In the genomic region with DNA sequence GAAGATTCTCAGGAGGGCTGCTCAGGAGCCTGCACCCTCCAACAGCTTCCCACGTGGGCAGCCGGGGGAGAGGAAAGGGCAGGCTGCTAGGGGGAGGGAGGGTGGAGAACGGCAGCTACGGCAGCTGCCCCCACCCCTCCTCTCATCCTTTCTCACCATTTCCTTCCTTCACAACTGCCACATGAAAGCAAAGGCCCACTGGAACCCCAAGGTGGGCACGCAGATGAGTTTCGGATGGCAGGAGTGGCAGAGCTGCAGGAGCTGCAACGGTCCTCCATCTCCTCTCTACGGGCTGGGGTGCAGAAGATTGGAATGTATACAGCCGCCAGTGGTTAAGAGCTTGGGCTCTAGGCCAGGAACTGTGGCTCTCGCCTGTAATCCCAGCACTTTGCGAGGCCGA, we compare ENCODE assay signal across 13 cellular contexts.
A peak's percentile ranks its signal among the peaks of the same experiment; 100 is the strongest.
DNase-seq lines count a peak whose midpoint lies in the region; ATAC-seq, FAIRE-seq and TF ChIP-seq lines count a peak whose summit lies in the region.
"Had no signal": no experiment of that assay in that cellular context is flagged by ENCODE, and none has a peak within 500 bp of the region (broad histone marks: within the 10 kb centered on the region; RNA-seq: fewer than 3 reads in every experiment).

No MANE protein-coding gene starts in this region.

- H3K4me3 ChIP-seq in AG04450 (ENCODE audit: low read depth, low read length), result no peak overlapping the region
- H3K4me3 ChIP-seq in left lung, result no peak overlapping the region
- H3K4me3 ChIP-seq: SJSA1, tibial artery had no signal

- H3K36me3 Mint-ChIP-seq in naive thymus-derived CD8-positive, alpha-beta T cell, result no peaks in the 10 kb centered on the region

- no peaks in the 10 kb centered on the region for H3K9me3 Mint-ChIP-seq in naive thymus-derived CD8-positive, alpha-beta T cell

- CTCF ChIA-PET in AG04450 (lab: Charles Lee), result interaction anchor here (0.6 kb wide), 1 partner anchor 34 kb away, joined by 3 read pairs; no protein-coding TSS in a partner anchor

- peaks cover 0 to 56% of the 10 kb centered on the region in 2 donors for H3K4me1 ChIP-seq in left lung

- H3K36me3 ChIP-seq in left lung, result no peaks in the 10 kb centered on the region
- H3K36me3 ChIP-seq: SJSA1, tibial artery had no signal

- peak overlapping the region; percentile 48 to 91 (median 79) for H3K27ac Mint-ChIP-seq in naive thymus-derived CD8-positive, alpha-beta T cell

- peaks cover 35 to 72% (median 65%) of the 10 kb centered on the region in 4 donors for H3K4me1 Mint-ChIP-seq in naive thymus-derived CD8-positive, alpha-beta T cell

- TF ChIP-seq CTCF in AG04450 (IDR thresholded peaks at IDR 0.05; ENCODE audit: low read depth, low read length) (no peak), D721Med (IDR thresholded peaks at IDR 0.05; ENCODE audit: insufficient read depth, missing control alignments) (no peak), left lung (IDR thresholded peaks at IDR 0.05) (no peak)

- intact Hi-C loops in left lung (cut with DNase I), result loop anchor here in 1 of 2 donors (10.0 kb wide), 1 partner anchor 74 kb away; a partner anchor contains a TSS

- POLR2A ChIA-PET in AG04450 (lab: Yijun Ruan, JAX), result no interaction called here
- POLR2A ChIA-PET in naive thymus-derived CD8-positive, alpha-beta T cell (lab: Charles Lee), result no interaction called here

- ATAC-seq in naive thymus-derived CD8-positive, alpha-beta T cell, result peak; percentile 54 to 72
- ATAC-seq in left lung, result no peak

- in situ Hi-C loops in ACHN (cut with HindIII; ENCODE audit: low pct_ligation_motif_present, low pct_unique_long_range_greater_than_20kb, low sequenced_read_pairs), result no loop called here

- H3K27me3 ChIP-seq in AG04450 (ENCODE audit: control insufficient read depth, insufficient read depth, low read length) (no peaks in the 10 kb centered on the region), left lung (peaks cover 0 to 26% of the 10 kb centered on the region in 2 donors)
- H3K27me3 ChIP-seq: SJSA1 had no signal

- no peaks in the 10 kb centered on the region for H3K27me3 Mint-ChIP-seq in naive thymus-derived CD8-positive, alpha-beta T cell

- no peak for FAIRE-seq in D721Med (lab: Jason Lieb, UNC)

- no peak for DNase-seq in AG04450 (ENCODE audit: low read depth, low spot score)
- DNase-seq in Daoy (ENCODE audit: low read depth), result peak; percentile 46
- peak; percentile 50 for DNase-seq in activated gamma-delta T cell treated with Interleukin-2 at 50 U/mL for 16 hours
- DNase-seq in naive thymus-derived CD8-positive, alpha-beta T cell, result peak in 4 of 10 donors; percentile 27 to 48 (median 36)
- no peak for DNase-seq in D721Med (ENCODE audit: insufficient read length, low spot score)
- no peak for DNase-seq in HK-2 (ENCODE audit: unreplicated experiment)
- DNase-seq in ACHN, result no peak
- no peak for DNase-seq in left lung
- DNase-seq: cortex of kidney, NCI-H1105 treated with DMSO at 0.1 percent for 48 hours, NCI-H226 had no signal

- H3K27ac ChIP-seq in AG04450 (ENCODE audit: low read depth, low read length) (peak overlapping the region; percentile 21), left lung (peak overlapping the region in 1 of 2 donors; percentile 77)
- H3K27ac ChIP-seq: SJSA1, tibial artery had no signal

- H3K9me3 ChIP-seq in AG04450 (ENCODE audit: control insufficient read depth, insufficient read depth, low read length) (peaks cover 15% of the 10 kb centered on the region), left lung (no peaks in the 10 kb centered on the region)
- H3K9me3 ChIP-seq: SJSA1, tibial artery had no signal

- peak overlapping the region; percentile 47 to 79 (median 62) for H3K4me3 Mint-ChIP-seq in naive thymus-derived CD8-positive, alpha-beta T cell

Comparison
In these comparisons a context has a peak if more than half of its experiments do, and no peak if none do; other contexts are left out.
1. DNase-seq: peak in Daoy (single experiment) and activated gamma-delta T cell treated with Interleukin-2 at 50 U/mL for 16 hours (single experiment); none in AG04450 (single experiment), D721Med (single experiment), HK-2 (single experiment), ACHN (single experiment) and left lung (0 of 2).